ENCODE assay signal across 18 cellular contexts in the genomic region with DNA sequence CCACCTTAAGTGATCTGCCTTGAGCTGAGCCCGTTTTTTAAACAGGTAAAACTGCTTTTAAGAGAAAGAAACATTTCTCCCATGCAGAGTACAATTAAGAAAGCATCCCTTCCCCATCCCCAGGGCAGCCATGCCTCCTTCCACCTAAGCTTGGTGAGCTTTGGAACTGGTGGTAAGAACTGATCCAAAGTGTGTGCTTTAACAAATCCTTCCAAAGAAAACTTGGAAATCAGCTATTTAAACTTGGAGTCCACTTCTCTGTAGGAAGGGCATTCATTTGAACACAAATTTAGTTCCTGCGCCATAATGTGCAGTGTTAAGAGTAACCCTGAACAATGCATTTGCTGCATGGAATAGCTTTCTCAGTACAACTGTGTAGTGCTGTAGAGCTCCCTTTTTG.
"Had no signal": no experiment of that assay in that cellular context is flagged by ENCODE, and none has a peak within 500 bp of the region (broad histone marks: within the 10 kb centered on the region; RNA-seq: fewer than 3 reads in every experiment).

No MANE protein-coding gene starts in this region.

- H3K9me3 ChIP-seq: esophagus muscularis mucosa, gastroesophageal sphincter, heart right ventricle, left lung, lower lobe of right lung had no signal

- H3K36me3 ChIP-seq: esophagus muscularis mucosa, gastroesophageal sphincter, heart right ventricle, left lung, lower lobe of right lung had no signal

- ATAC-seq: foreskin keratinocyte, gastroesophageal sphincter, heart right ventricle, left cardiac atrium, left ventricle myocardium superior had no signal

- DNase-seq: dermis blood vessel endothelial cell; dorsolateral prefrontal cortex; effector CD4-positive, alpha-beta T cell; effector memory CD4-positive, alpha-beta T cell; foreskin keratinocyte; glutamatergic neuron; head of caudate nucleus; heart right ventricle; hippocampal formation; left cardiac atrium; left lung; left ventricle myocardium superior; lower lobe of right lung; mesendoderm; midbrain had no signal

- H3K4me3 ChIP-seq: coronary artery, dorsolateral prefrontal cortex, esophagus muscularis mucosa, gastroesophageal sphincter, heart right ventricle, left lung, lower lobe of right lung had no signal

- H3K27me3 ChIP-seq: dorsolateral prefrontal cortex, esophagus muscularis mucosa, foreskin keratinocyte, gastroesophageal sphincter, heart right ventricle, left lung had no signal

- H3K27ac ChIP-seq: coronary artery, dorsolateral prefrontal cortex, esophagus muscularis mucosa, foreskin keratinocyte, gastroesophageal sphincter, heart right ventricle, left lung, lower lobe of right lung had no signal

- H3K4me1 ChIP-seq: gastroesophageal sphincter, left lung had no signal
